In genomic region chr13:44426461-44426860, GRCh38 we compare ENCODE assay signal across 16 cellular contexts. TPM values are rescaled to one million over a fixed set of nuclear protein-coding genes. Genes with fewer than 3 reads are reported as not detected.
DNase-seq lines count a peak whose midpoint lies in the region; ATAC-seq and TF ChIP-seq lines count a peak whose summit lies in the region.
"Had no signal": no experiment of that assay in that cellular context is flagged by ENCODE, and none has a peak within 500 bp of the region (broad histone marks: within the 10 kb centered on the region; RNA-seq: fewer than 3 reads in every experiment).

No MANE protein-coding gene starts in this region.

- H3K27me3 ChIP-seq in endodermal cell (ENCODE audit: control insufficient read depth, insufficient read depth, low read length, poor library complexity, severe bottlenecking), result no peaks in the 10 kb centered on the region
- H3K27me3 ChIP-seq in osteoblast (ENCODE audit: insufficient read depth, low read length), result peaks cover 7% of the 10 kb centered on the region
- H3K27me3 ChIP-seq: BE2C had no signal

- no peak for ATAC-seq in GM21423 (IDR thresholded peaks at IDR 0.05; ENCODE audit: unreplicated experiment)
- ATAC-seq: HCT116 had no signal

- no peak overlapping the region for H3K27ac Mint-ChIP-seq in endodermal cell
- H3K27ac Mint-ChIP-seq in glutamatergic neuron (ENCODE audit: unreplicated experiment), result peak overlapping the region; percentile 76
- no peak overlapping the region for H3K27ac Mint-ChIP-seq in Calu3 (ENCODE audit: unreplicated experiment)
- H3K27ac Mint-ChIP-seq: CD4-positive, CD25-positive, alpha-beta regulatory T cell; CD8-positive, alpha-beta memory T cell; HFFc6 had no signal

- H3K4me1 ChIP-seq in endodermal cell (ENCODE audit: control insufficient read depth, insufficient read depth, low read length) (no peaks in the 10 kb centered on the region), osteoblast (ENCODE audit: insufficient read depth, low read length) (peaks cover 2% of the 10 kb centered on the region)

- DNase-seq in endodermal cell (peak; percentile 24), glutamatergic neuron (no peak), osteoblast (ENCODE audit: insufficient read length, low spot score, missing footprints) (peak; percentile 82), posterior vena cava (ENCODE audit: low spot score) (no peak), Calu3 (no peak)
- DNase-seq: ACHN; BE2C; C1 segment of cervical spinal cord; CD4-positive, CD25-positive, alpha-beta regulatory T cell; CD8-positive, alpha-beta memory T cell; COR-L47; GOT3; H7; HFFc6 had no signal

- no peaks in the 10 kb centered on the region for H3K79me2 ChIP-seq in osteoblast (ENCODE audit: insufficient read depth, low read length)

- no peak overlapping the region for H3K9ac ChIP-seq in endodermal cell (ENCODE audit: extremely low read depth, low read length, poor library complexity, severe bottlenecking)

- no peak overlapping the region for H2AFZ ChIP-seq in osteoblast (ENCODE audit: low read length)

- H3K4me2 ChIP-seq in osteoblast (ENCODE audit: insufficient read depth, low read length), result no peak overlapping the region

- TF ChIP-seq CTCF in endodermal cell (conservative IDR thresholded peaks at IDR 0.05) (no peak), glutamatergic neuron (IDR thresholded peaks at IDR 0.05; ENCODE audit: partially characterized antibody, unreplicated experiment) (no peak), osteoblast (IDR thresholded peaks at IDR 0.05; ENCODE audit: extremely low read depth, low read depth, low read length) (no peak), Calu3 (IDR thresholded peaks at IDR 0.05; ENCODE audit: unreplicated experiment) (no peak)

- no peak overlapping the region for H3K27ac ChIP-seq in endodermal cell (ENCODE audit: low read depth, low read length)
- H3K27ac ChIP-seq in osteoblast (ENCODE audit: low read depth, low read length), result no peak overlapping the region

- H3K27me3 Mint-ChIP-seq in endodermal cell (ENCODE audit: insufficient read depth), result peaks cover 14% of the 10 kb centered on the region
- H3K27me3 Mint-ChIP-seq in glutamatergic neuron (ENCODE audit: unreplicated experiment), result peaks cover 5% of the 10 kb centered on the region
- H3K27me3 Mint-ChIP-seq in Calu3 (ENCODE audit: unreplicated experiment), result peaks cover 8% of the 10 kb centered on the region

- H3K4me3 Mint-ChIP-seq in endodermal cell (no peak overlapping the region), glutamatergic neuron (ENCODE audit: unreplicated experiment) (no peak overlapping the region), Calu3 (ENCODE audit: low read depth, unreplicated experiment) (no peak overlapping the region)
- H3K4me3 Mint-ChIP-seq: CD4-positive, CD25-positive, alpha-beta regulatory T cell; CD8-positive, alpha-beta memory T cell; HFFc6 had no signal

- no peaks in the 10 kb centered on the region for H3K9me3 ChIP-seq in endodermal cell (ENCODE audit: control insufficient read depth, low read length)
- H3K9me3 ChIP-seq in osteoblast (ENCODE audit: low read depth, low read length), result no peaks in the 10 kb centered on the region
- H3K9me3 ChIP-seq: BE2C had no signal

- H3K36me3 ChIP-seq in endodermal cell (ENCODE audit: control insufficient read depth, insufficient read depth, low read length) (no peaks in the 10 kb centered on the region), osteoblast (ENCODE audit: insufficient read depth, low read length) (no peaks in the 10 kb centered on the region)
- H3K36me3 ChIP-seq: BE2C had no signal

- no TSS peak for BruUV-seq in Calu3 (replicated peaks; lab: Mats Ljungman, UMichigan)

- CTCF ChIA-PET in Calu3 (lab: Charles Lee), result interaction anchor here (0.6 kb wide), 1 partner anchor 43 kb away, joined by 3 read pairs; no protein-coding TSS in a partner anchor

- H3K36me3 Mint-ChIP-seq in endodermal cell (ENCODE audit: low read depth) (peaks cover 6% of the 10 kb centered on the region), glutamatergic neuron (ENCODE audit: unreplicated experiment) (peaks cover 5% of the 10 kb centered on the region), Calu3 (ENCODE audit: insufficient read depth, unreplicated experiment) (peaks cover 5% of the 10 kb centered on the region)
- H3K36me3 Mint-ChIP-seq: CD4-positive, CD25-positive, alpha-beta regulatory T cell; CD8-positive, alpha-beta memory T cell had no signal

- H4K20me1 ChIP-seq in osteoblast (ENCODE audit: insufficient read depth, low read length), result no peaks in the 10 kb centered on the region

- intact Hi-C loops in posterior vena cava (cut with DNase I) (no loop called here), Calu3 (cut with micrococcal nuclease; ENCODE audit: unreplicated experiment) (no loop called here)

- 92 to 95% methylated on average over 3 of the region's 3 CpGs for WGBS in endodermal cell (ENCODE audit: insufficient coverage in 1 of 2, insufficient read length in 1 of 2), 2 experiments

- no peak overlapping the region for H3K4me3 ChIP-seq in endodermal cell (ENCODE audit: low read length)
- no peak overlapping the region for H3K4me3 ChIP-seq in osteoblast (ENCODE audit: insufficient read depth, low read length)

- H3K9me3 Mint-ChIP-seq in endodermal cell (peaks cover 6% of the 10 kb centered on the region), glutamatergic neuron (ENCODE audit: unreplicated experiment) (peaks cover 8% of the 10 kb centered on the region), Calu3 (ENCODE audit: low read depth, unreplicated experiment) (no peaks in the 10 kb centered on the region)
- H3K9me3 Mint-ChIP-seq: CD4-positive, CD25-positive, alpha-beta regulatory T cell; CD8-positive, alpha-beta memory T cell; HFFc6 had no signal

- H3K4me1 Mint-ChIP-seq in endodermal cell (peaks cover 14% of the 10 kb centered on the region), glutamatergic neuron (ENCODE audit: low read depth, unreplicated experiment) (peaks cover 40% of the 10 kb centered on the region), Calu3 (ENCODE audit: low read depth, unreplicated experiment) (peaks cover 9% of the 10 kb centered on the region)
- H3K4me1 Mint-ChIP-seq: CD4-positive, CD25-positive, alpha-beta regulatory T cell; CD8-positive, alpha-beta memory T cell had no signal

RNA-seq across cellular contexts. Expression of gene SERP2, which starts 52.8 kb away (rescaled TPM):
- total RNA-seq in endodermal cell (1 to 10 TPM; 2.9 to 3.5 TPM), glutamatergic neuron (ENCODE audit: unreplicated experiment) (22.3 TPM), osteoblast (5.8 and 6.5 TPM in 2 replicates), posterior vena cava (1 to 10 TPM; 5.1 to 7.9 TPM), Calu3 (2022) (not detected in 2 replicates)
- polyA plus RNA-seq in endodermal cell (2013, experiment 1 of 2), result 7.0 TPM
- polyA plus RNA-seq in endodermal cell (2013, experiment 2 of 2), result 5.7 TPM
- total RNA-seq: CD4-positive, CD25-positive, alpha-beta regulatory T cell had no signal

Comparison
In these comparisons a context has a peak if more than half of its experiments do, and no peak if none do; other contexts are left out.
1. DNase-seq: peak in endodermal cell (single experiment) and osteoblast (single experiment); none in glutamatergic neuron (single experiment), posterior vena cava (single experiment) and Calu3 (single experiment).